ENCODE assay signal across 21 cellular contexts in genomic region chr6:161143663-161144430, GRCh38.
"Had no signal": no experiment of that assay in that cellular context is flagged by ENCODE, and none has a peak within 500 bp of the region (broad histone marks: within the 10 kb centered on the region; RNA-seq: fewer than 3 reads in every experiment).

No MANE protein-coding gene starts in this region.

- H3K9me3 ChIP-seq: esophagus squamous epithelium, gastroesophageal sphincter, sigmoid colon, testis, tibial nerve, upper lobe of right lung had no signal

- ATAC-seq: gastroesophageal sphincter; naive thymus-derived CD4-positive, alpha-beta T cell; stimulated activated naive B cell treated with anti-CD40 and anti-IgM and Interleukin-4, amounts not matched to agents 10 μg/mL and 1 μg/mL and 100 μg/mL, for 72 hours; stimulated activated naive CD8-positive, alpha-beta T cell treated with anti-CD3 and anti-CD28 coated beads, Interleukin-15, amount 100 ng/mL, for 72 hours; upper lobe of right lung had no signal

- H3K4me1 ChIP-seq: gastroesophageal sphincter, sigmoid colon, testis, tibial nerve, upper lobe of right lung had no signal

- H3K27ac ChIP-seq: epithelial cell of prostate, esophagus squamous epithelium, gastroesophageal sphincter, sigmoid colon, skin epidermis, testis, tibial nerve, upper lobe of right lung had no signal

- H3K27me3 ChIP-seq: esophagus squamous epithelium, gastroesophageal sphincter, sigmoid colon, testis, tibial nerve, upper lobe of right lung had no signal

- FAIRE-seq: colon, endometrium had no signal

- H3K4me3 ChIP-seq: esophagus squamous epithelium, gastroesophageal sphincter, sigmoid colon, skin epidermis, testis, tibial nerve, upper lobe of right lung had no signal

- DNase-seq: effector CD8-positive, alpha-beta T cell; esophagus squamous epithelium; foreskin fibroblast; glutamatergic neuron; islet precursor cell; mammary epithelial cell; naive thymus-derived CD4-positive, alpha-beta T cell; posterior cingulate gyrus; sigmoid colon; stimulated activated CD4-positive, alpha-beta T cell treated with anti-CD3 and anti-CD28 coated beads, Interleukin-2, amount 100 ng/mL, for 24 hours; stimulated activated CD4-positive, alpha-beta T cell treated with anti-CD3 and anti-CD28 coated beads, Interleukin-4, amount 100 ng/mL, for 4 hours; stimulated activated naive B cell treated with anti-CD40 and anti-IgM and Interleukin-4, amounts not matched to agents 10 μg/mL and 1 μg/mL and 100 μg/mL, for 72 hours; stimulated activated naive CD8-positive, alpha-beta T cell treated with anti-CD3 and anti-CD28 coated beads, Interleukin-15, amount 100 ng/mL, for 72 hours; testis; upper lobe of right lung had no signal
